In genomic region chr20:53870426-53871199, GRCh38 we compare ENCODE assay signal across 8 cellular contexts.
A peak's percentile ranks its signal among the peaks of the same experiment; 100 is the strongest.
DNase-seq lines count a peak whose midpoint lies in the region; ATAC-seq and TF ChIP-seq lines count a peak whose summit lies in the region.

No MANE protein-coding gene starts in this region.

- no peaks in the 10 kb centered on the region for H3K36me3 ChIP-seq in MG63
- H3K36me3 ChIP-seq in duodenal mucosa (ENCODE audit: control insufficient read depth in 1 of 2, insufficient read depth in 2 of 2, low read length in 2 of 2), result no peaks in the 10 kb centered on the region
- H3K36me3 ChIP-seq in prostate gland, result no peaks in the 10 kb centered on the region

- intact Hi-C loops in prostate gland (cut with DNase I), result loop anchor here (5.0 kb wide), 1 partner anchor 47 kb away; no protein-coding TSS in a partner anchor

- no peak overlapping the region for H3K4me3 ChIP-seq in MG63
- H3K4me3 ChIP-seq in duodenal mucosa (ENCODE audit: low read depth in 1 of 2, low read length in 2 of 2), result peak overlapping the region in 1 of 2 donors; percentile 31
- no peak overlapping the region for H3K4me3 ChIP-seq in prostate gland

- no peak overlapping the region for H3K9ac ChIP-seq in duodenal mucosa (ENCODE audit: low read depth in 1 of 2, low read length in 2 of 2)

- no peak for TF ChIP-seq CTCF in prostate gland (IDR thresholded peaks at IDR 0.05)

- DNase-seq in DMS 273 (lab: John Stamatoyannopoulos, UW; ENCODE audit: unreplicated experiment) (peak; percentile 40), DMS 273 treated with DMSO at 0.1 percent for 48 hours (lab: John Stamatoyannopoulos, UW) (no peak), MG63 (peak; percentile 18), prostate gland (ENCODE audit: low spot score) (no peak), pons (ENCODE audit: low spot score) (no peak), AG20443 (ENCODE audit: low spot score) (no peak)

- no peak for ATAC-seq in GM18517 (IDR thresholded peaks at IDR 0.05; ENCODE audit: unreplicated experiment)

- TF ChIP-seq POLR2A in prostate gland (IDR thresholded peaks at IDR 0.05), result no peak

- H3K27ac ChIP-seq in duodenal mucosa (ENCODE audit: low read depth, low read length) (peak overlapping the region; percentile 46), prostate gland (peak overlapping the region; percentile 65 to 78)

- H3K4me1 ChIP-seq in duodenal mucosa (ENCODE audit: control insufficient read depth in 1 of 2, insufficient read depth in 2 of 2, low read length in 2 of 2) (peaks cover 50 to 57% of the 10 kb centered on the region in 2 donors), prostate gland (replicated peaks) (peaks cover 11% of the 10 kb centered on the region)

- H3K27me3 ChIP-seq in MG63 (no peaks in the 10 kb centered on the region), duodenal mucosa (ENCODE audit: control insufficient read depth in 1 of 2, insufficient read depth in 2 of 2, low read length in 2 of 2) (no peaks in the 10 kb centered on the region), prostate gland (replicated peaks; ENCODE audit: insufficient read depth) (no peaks in the 10 kb centered on the region)

- 25% methylated on average over 6 of the region's 6 CpGs for WGBS in prostate gland

- no peaks in the 10 kb centered on the region for H3K9me3 ChIP-seq in MG63
- no peaks in the 10 kb centered on the region for H3K9me3 ChIP-seq in duodenal mucosa (ENCODE audit: control insufficient read depth in 1 of 2, low read length in 2 of 2)
- no peaks in the 10 kb centered on the region for H3K9me3 ChIP-seq in prostate gland

Comparison
In these comparisons a context has a peak if more than half of its experiments do, and no peak if none do; other contexts are left out.
1. DNase-seq: peak in DMS 273 (single experiment) and MG63 (single experiment); none in DMS 273 treated with DMSO at 0.1 percent for 48 hours (single experiment), prostate gland (single experiment), pons (single experiment) and AG20443 (single experiment).